ENCODE assay signal across 25 cellular contexts in the genomic region with DNA sequence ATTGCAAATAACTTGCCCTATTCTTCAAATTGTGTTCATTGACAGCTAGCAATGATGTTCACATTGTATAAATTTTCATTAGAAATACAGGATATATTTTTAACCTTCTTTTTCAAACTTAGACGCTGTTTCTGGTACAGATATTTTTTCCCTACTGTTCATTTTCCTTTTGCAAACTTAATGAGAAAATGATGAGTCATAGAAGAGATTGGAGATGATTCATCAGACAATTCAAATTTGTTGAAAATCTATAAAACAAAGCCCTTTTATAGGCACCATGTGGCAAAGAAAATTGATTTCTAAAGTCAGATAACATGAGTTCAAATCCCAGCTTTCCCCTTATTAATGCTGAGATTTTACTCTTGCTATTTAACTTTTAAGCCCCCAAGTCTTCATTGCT.
"Had no signal": no experiment of that assay in that cellular context is flagged by ENCODE, and none has a peak within 500 bp of the region (broad histone marks: within the 10 kb centered on the region; RNA-seq: fewer than 3 reads in every experiment).

No MANE protein-coding gene starts in this region.

- H3K4me3 ChIP-seq: adrenal gland, thoracic aorta, vagina had no signal

- H3K27me3 ChIP-seq: adrenal gland, vagina had no signal

- H3K4me1 ChIP-seq: adrenal gland, vagina had no signal

- ATAC-seq: activated CD4-positive, CD25-positive, alpha-beta regulatory T cell treated with anti-CD3 and anti-CD28 coated beads, Interleukin-2, amount 50 U/mL, for 24 hours; left cardiac atrium; left ventricle myocardium superior; naive thymus-derived CD8-positive, alpha-beta T cell; right cardiac atrium; stimulated activated effector memory CD8-positive, alpha-beta T cell treated with anti-CD3 and anti-CD28 coated beads, Interleukin-12 subunit alpha, Interleukin-12 subunit beta, amount 100 ng/mL, for 72 hours had no signal

- DNase-seq: activated CD4-positive, alpha-beta T cell treated with anti-CD3 and anti-CD28 coated beads for 48 hours; activated CD4-positive, alpha-beta T cell treated with anti-CD3 and anti-CD28 coated beads, Interleukin-2, amount 50 U/mL, for 48 hours; activated CD8-positive, alpha-beta memory T cell treated with anti-CD3 and anti-CD28 coated beads for 24 hours; activated effector memory CD4-positive, alpha-beta T cell treated with Interleukin-2 at 50 U/mL for 16 hours; activated naive CD4-positive, alpha-beta T cell treated with anti-CD3 and anti-CD28 coated beads for 36 hours; activated naive CD8-positive, alpha-beta T cell treated with anti-CD3 and anti-CD28 coated beads for 36 hours; adrenal gland; aorta; central memory CD4-positive, alpha-beta T cell; dermis blood vessel endothelial cell; effector CD8-positive, alpha-beta T cell; erythroblast; hippocampal formation; left cardiac atrium; left ventricle myocardium superior; midbrain; naive thymus-derived CD8-positive, alpha-beta T cell; right cardiac atrium; stimulated activated CD4-positive, alpha-beta T cell treated with anti-CD3 and anti-CD28 coated beads, Interleukin-4, amount 100 ng/mL, for 1 hour; trophoblast cell had no signal

- H3K9me3 ChIP-seq: adrenal gland, thoracic aorta, vagina had no signal

- H3K27ac ChIP-seq: adrenal gland, thoracic aorta, vagina, VCaP had no signal

- H3K36me3 ChIP-seq: adrenal gland, thoracic aorta, vagina had no signal
